In the genomic region with DNA sequence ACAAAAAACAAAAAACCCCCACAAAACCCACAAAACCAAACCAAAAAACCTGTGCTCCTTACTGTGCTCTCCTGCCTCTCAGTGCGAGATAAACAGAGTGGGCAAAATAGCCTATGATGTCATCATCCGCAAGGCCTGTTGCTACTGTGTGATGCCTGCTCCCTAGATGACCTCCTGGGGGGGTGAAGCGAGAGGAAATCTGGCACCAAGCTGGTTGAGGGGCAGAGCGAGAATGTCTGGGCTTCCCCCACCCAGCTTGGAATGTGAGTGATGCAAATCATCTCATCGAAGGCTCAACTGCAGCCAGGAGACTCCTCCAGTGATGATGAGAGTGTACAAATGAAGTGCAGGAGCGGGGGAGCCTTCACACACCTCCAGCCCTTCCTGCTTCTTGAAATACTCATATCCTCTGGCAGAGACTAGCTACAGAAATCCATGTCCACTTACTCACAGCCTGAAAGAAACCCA, we compare ENCODE assay signal across 8 cellular contexts. TPM values are rescaled to one million over a fixed set of nuclear protein-coding genes. Genes with fewer than 3 reads are reported as not detected.
A peak's percentile ranks its signal among the peaks of the same experiment; 100 is the strongest.
DNase-seq lines count a peak whose midpoint lies in the region; ATAC-seq, FAIRE-seq and TF ChIP-seq lines count a peak whose summit lies in the region.
"Had no signal": no experiment of that assay in that cellular context is flagged by ENCODE, and none has a peak within 500 bp of the region (broad histone marks: within the 10 kb centered on the region; RNA-seq: fewer than 3 reads in every experiment).

No MANE protein-coding gene starts in this region.

- H3K9me2 ChIP-seq in hepatocyte (replicated peaks; ENCODE audit: insufficient read depth) = no peaks in the 10 kb centered on the region

- no peak overlapping the region for H3K4me2 ChIP-seq in hepatocyte

- no peaks in the 10 kb centered on the region for H3K9me3 ChIP-seq in hepatocyte (ENCODE audit: low read depth)
- no peaks in the 10 kb centered on the region for H3K9me3 ChIP-seq in CD8-positive, alpha-beta T cell (ENCODE audit: low read length)

- no peak overlapping the region for H3K4me3 Mint-ChIP-seq in CD8-positive, alpha-beta T cell

- H3K4me1 Mint-ChIP-seq in CD8-positive, alpha-beta T cell (ENCODE audit: low read depth) = no peaks in the 10 kb centered on the region

- FAIRE-seq in RCC 7860 (lab: Jason Lieb, UNC) = peak; percentile 90

- H2AFZ ChIP-seq in hepatocyte = no peak overlapping the region

- no peak for TF ChIP-seq CTCF in hepatocyte (IDR thresholded peaks at IDR 0.05; ENCODE audit: poor library complexity)
- no peak for TF ChIP-seq CTCF in CD8-positive, alpha-beta T cell (IDR thresholded peaks at IDR 0.05)

- H3K27me3 ChIP-seq in hepatocyte = no peaks in the 10 kb centered on the region
- no peaks in the 10 kb centered on the region for H3K27me3 ChIP-seq in CD8-positive, alpha-beta T cell (ENCODE audit: insufficient read depth, low read length)

- H3K9me3 Mint-ChIP-seq in CD8-positive, alpha-beta T cell = peaks cover 3% of the 10 kb centered on the region

- no peaks in the 10 kb centered on the region for H4K20me1 ChIP-seq in hepatocyte (ENCODE audit: insufficient read depth, poor library complexity, severe bottlenecking)

- POLR2A ChIA-PET in CD8-positive, alpha-beta T cell (lab: Charles Lee) = no interaction called here

- DNase-seq in RCC 7860 (ENCODE audit: low spot score) (peak; percentile 98), hepatocyte (ENCODE audit: low spot score) (peak; percentile 46), cerebellar nuclear complex (lab: John Stamatoyannopoulos, UW) (no peak), NCI-H510A treated with DMSO at 0.1 percent for 48 hours (lab: John Stamatoyannopoulos, UW) (no peak)
- DNase-seq in CD8-positive, alpha-beta T cell = no peak

- ATAC-seq in GM18858 (IDR thresholded peaks at IDR 0.05; ENCODE audit: unreplicated experiment) (peak; percentile 39), HG02588 (IDR thresholded peaks at IDR 0.05; ENCODE audit: unreplicated experiment) (peak; percentile 59)
- no peak for ATAC-seq in CD8-positive, alpha-beta T cell

- H3K27me3 Mint-ChIP-seq in CD8-positive, alpha-beta T cell (ENCODE audit: low read depth) = no peaks in the 10 kb centered on the region

- H3K36me3 Mint-ChIP-seq in CD8-positive, alpha-beta T cell = peaks cover 2% of the 10 kb centered on the region

- H3K27ac Mint-ChIP-seq in CD8-positive, alpha-beta T cell = no peak overlapping the region

- no peak overlapping the region for H3K4me3 ChIP-seq in hepatocyte
- no peak overlapping the region for H3K4me3 ChIP-seq in CD8-positive, alpha-beta T cell (ENCODE audit: low read depth, low read length)
- H3K4me3 ChIP-seq: skin epidermis had no signal

- H3K27ac ChIP-seq in hepatocyte = no peak overlapping the region
- no peak overlapping the region for H3K27ac ChIP-seq in CD8-positive, alpha-beta T cell (ENCODE audit: low read depth, low read length)

- CTCF ChIA-PET in CD8-positive, alpha-beta T cell (lab: Charles Lee) = no interaction called here

- H3K4me1 ChIP-seq in hepatocyte (ENCODE audit: insufficient read depth) = no peaks in the 10 kb centered on the region
- no peaks in the 10 kb centered on the region for H3K4me1 ChIP-seq in CD8-positive, alpha-beta T cell (ENCODE audit: insufficient read depth, low read length)

- H3K79me2 ChIP-seq in hepatocyte = no peaks in the 10 kb centered on the region

- intact Hi-C loops in CD8-positive, alpha-beta T cell (cut with DNase I, micrococcal nuclease) = no loop called here

- WGBS in hepatocyte (ENCODE audit: low lambda C conversion rate, missing lambda C conversion rate) = 62% methylated on average over 6 of the region's 6 CpGs

- H3K36me3 ChIP-seq in hepatocyte (replicated peaks; ENCODE audit: insufficient read depth, low read depth) = no peaks in the 10 kb centered on the region
- no peaks in the 10 kb centered on the region for H3K36me3 ChIP-seq in CD8-positive, alpha-beta T cell (ENCODE audit: insufficient read depth, low read length)

RNA-seq across cellular contexts. Expression of a gene that starts 57.7 kb away (rescaled TPM):
- 65.1 and 72.1 TPM in 2 replicates for total RNA-seq in hepatocyte
- 24.5 and 27.2 TPM in 2 replicates for polyA plus RNA-seq in hepatocyte
- total RNA-seq in CD8-positive, alpha-beta T cell = 10 to 100 TPM; 15.0 to 19.8 TPM

Comparison
In these comparisons a context has a peak if more than half of its experiments do, and no peak if none do; other contexts are left out.
1. DNase-seq: peak in RCC 7860 (single experiment) and hepatocyte (single experiment); none in cerebellar nuclear complex (0 of 2), NCI-H510A treated with DMSO at 0.1 percent for 48 hours (single experiment) and CD8-positive, alpha-beta T cell (0 of 7).